ENCODE assay signal across 31 cellular contexts in genomic region chr12:112573151-112573550, GRCh38.
"Had no signal": no experiment of that assay in that cellular context is flagged by ENCODE, and none has a peak within 500 bp of the region (broad histone marks: within the 10 kb centered on the region; RNA-seq: fewer than 3 reads in every experiment).

No MANE protein-coding gene starts in this region.

- H3K9me3 Mint-ChIP-seq: natural killer cell; nephron; stimulated activated memory B cell treated with anti-CD40 and anti-IgM and Interleukin-4, amounts not matched to agents 10 μg/mL and 1 μg/mL and 100 μg/mL, for 72 hours; stimulated activated naive CD8-positive, alpha-beta T cell treated with anti-CD3 and anti-CD28 coated beads, Interleukin-15, amount 100 ng/mL, for 72 hours had no signal

- DNase-seq: natural killer cell; occipital lobe; ovary; posterior cingulate gyrus; psoas muscle; right cardiac atrium; right lobe of liver; spleen; stimulated activated CD4-positive, alpha-beta T cell treated with anti-CD3 and anti-CD28 coated beads, Interleukin-12 subunit alpha, Interleukin-12 subunit beta, amount 100 ng/mL, for 4 hours; stimulated activated CD4-positive, alpha-beta T cell treated with anti-CD3 and anti-CD28 coated beads, Interleukin-1b, Interleukin-23, amount 100 ng/mL, for 48 hours; stimulated activated CD4-positive, alpha-beta T cell treated with anti-CD3 and anti-CD28 coated beads, Interleukin-4, amount 100 ng/mL, for 1 hour; stimulated activated CD4-positive, alpha-beta T cell treated with anti-CD3 and anti-CD28 coated beads, Interleukin-4, amount 100 ng/mL, for 4 hours; stimulated activated CD8-positive, alpha-beta memory T cell treated with anti-CD3 and anti-CD28 coated beads, Interleukin-4, amount 100 ng/mL, for 48 hours; stimulated activated naive CD4-positive, alpha-beta T cell; stimulated activated naive CD8-positive, alpha-beta T cell treated with anti-CD3 and anti-CD28 coated beads, Interleukin-15, amount 100 ng/mL, for 72 hours; stimulated activated naive CD8-positive, alpha-beta T cell treated with anti-CD3 and anti-CD28 coated beads, Interleukin-15, Interleukin-2, amounts not matched to agents 100 U/mL and 50 U/mL, for 24 hours; substantia nigra; testis; tibial artery; transverse colon; upper lobe of right lung; uterus had no signal

- H3K4me1 Mint-ChIP-seq: natural killer cell; nephron; stimulated activated memory B cell treated with anti-CD40 and anti-IgM and Interleukin-4, amounts not matched to agents 10 μg/mL and 1 μg/mL and 100 μg/mL, for 72 hours; stimulated activated naive CD8-positive, alpha-beta T cell treated with anti-CD3 and anti-CD28 coated beads, Interleukin-15, amount 100 ng/mL, for 72 hours had no signal

- H3K27ac ChIP-seq: neural progenitor cell, ovary, parathyroid adenoma, psoas muscle, right lobe of liver, skin epidermis, spleen, suprapubic skin, testis, tibial artery, transverse colon, upper lobe of right lung, uterus had no signal

- H3K4me3 Mint-ChIP-seq: natural killer cell; nephron; neural progenitor cell; stimulated activated memory B cell treated with anti-CD40 and anti-IgM and Interleukin-4, amounts not matched to agents 10 μg/mL and 1 μg/mL and 100 μg/mL, for 72 hours; stimulated activated naive CD8-positive, alpha-beta T cell treated with anti-CD3 and anti-CD28 coated beads, Interleukin-15, amount 100 ng/mL, for 72 hours; type B pancreatic cell had no signal

- H3K4me3 ChIP-seq: neural progenitor cell, ovary, psoas muscle, right lobe of liver, skin epidermis, smooth muscle cell, spleen, suprapubic skin, testis, tibial artery, transverse colon, upper lobe of right lung, uterus had no signal

- H3K36me3 ChIP-seq: neural progenitor cell, ovary, right lobe of liver, spleen, suprapubic skin, tibial artery, transverse colon, upper lobe of right lung, uterus had no signal

- H3K9ac ChIP-seq: neural progenitor cell, parathyroid adenoma had no signal

- H3K27me3 ChIP-seq: ovary, right lobe of liver, testis, uterus had no signal

- H3K9me3 ChIP-seq: psoas muscle, right lobe of liver, spleen, suprapubic skin, testis, tibial artery, transverse colon, upper lobe of right lung, uterus had no signal

- H3K4me2 ChIP-seq: neural progenitor cell, smooth muscle cell had no signal

- H3K36me3 Mint-ChIP-seq: natural killer cell; neural progenitor cell; stimulated activated memory B cell treated with anti-CD40 and anti-IgM and Interleukin-4, amounts not matched to agents 10 μg/mL and 1 μg/mL and 100 μg/mL, for 72 hours; type B pancreatic cell had no signal

- H3K4me1 ChIP-seq: psoas muscle, right lobe of liver, transverse colon, upper lobe of right lung, uterus had no signal

- H3K27ac Mint-ChIP-seq: natural killer cell; nephron; neural progenitor cell; progenitor cell of endocrine pancreas; stimulated activated memory B cell treated with anti-CD40 and anti-IgM and Interleukin-4, amounts not matched to agents 10 μg/mL and 1 μg/mL and 100 μg/mL, for 72 hours; stimulated activated naive CD8-positive, alpha-beta T cell treated with anti-CD3 and anti-CD28 coated beads, Interleukin-15, amount 100 ng/mL, for 72 hours; type B pancreatic cell had no signal
